In genomic region chr10:74246495-74246894, GRCh38 we compare ENCODE assay signal across 21 cellular contexts.
DNase-seq lines count a peak whose midpoint lies in the region; ATAC-seq, FAIRE-seq and TF ChIP-seq lines count a peak whose summit lies in the region.
"Had no signal": no experiment of that assay in that cellular context is flagged by ENCODE, and none has a peak within 500 bp of the region (broad histone marks: within the 10 kb centered on the region; RNA-seq: fewer than 3 reads in every experiment).

No MANE protein-coding gene starts in this region.

- H3K27ac Mint-ChIP-seq in memory B cell = peak overlapping the region; percentile 5

- H3K4me1 Mint-ChIP-seq in memory B cell = peaks cover 2% of the 10 kb centered on the region

- H3K9me3 Mint-ChIP-seq in memory B cell = no peaks in the 10 kb centered on the region
- H3K9me3 Mint-ChIP-seq: CD4-positive, alpha-beta memory T cell had no signal

- no peak overlapping the region for H3K4me3 Mint-ChIP-seq in memory B cell
- H3K4me3 Mint-ChIP-seq: CD4-positive, alpha-beta memory T cell had no signal

- no peak overlapping the region for H3K4me3 ChIP-seq in WERI-Rb-1 (ENCODE audit: low read depth, low read length)
- H3K4me3 ChIP-seq: A549 had no signal

- no peaks in the 10 kb centered on the region for H3K36me3 Mint-ChIP-seq in memory B cell

- ATAC-seq in memory B cell (ENCODE audit: low read depth) (no peak), HG02852 (IDR thresholded peaks at IDR 0.05; ENCODE audit: unreplicated experiment) (no peak)
- ATAC-seq: A549 had no signal

- DNase-seq in GM18507 (ENCODE audit: extremely low spot score, insufficient read length, low read depth) = no peak
- DNase-seq in WERI-Rb-1 = no peak
- DNase-seq in memory B cell (ENCODE audit: low spot score in 2 of 2) = no peak
- DNase-seq in stimulated activated CD4-positive, alpha-beta T cell treated with anti-CD3 and anti-CD28 coated beads, Interleukin-1b, Interleukin-23, amount 100 ng/mL, for 48 hours = no peak
- no peak for DNase-seq in activated T-cell treated with anti-CD3 and anti-CD28 coated beads for 4 hours
- DNase-seq: 8988T; ACHN; AML-193; C1 segment of cervical spinal cord; Calu3; CD4-positive, alpha-beta memory T cell; COR-L47; DMS53; DMS79 treated with DMSO at 0.1 percent for 48 hours; GF-D8; H7; HCEC 1CT had no signal

- FAIRE-seq in GM18507 (lab: Jason Lieb, UNC) = peak; percentile 33
- FAIRE-seq: A549, GM12892, H1 had no signal

- no peaks in the 10 kb centered on the region for H3K27me3 ChIP-seq in WERI-Rb-1 (ENCODE audit: insufficient read depth, low read depth, severe bottlenecking)

- TF ChIP-seq CTCF in WERI-Rb-1 (IDR thresholded peaks at IDR 0.05; ENCODE audit: low read depth, low read length) = no peak

- H3K27me3 Mint-ChIP-seq in memory B cell = no peaks in the 10 kb centered on the region
- H3K27me3 Mint-ChIP-seq: CD4-positive, alpha-beta memory T cell had no signal

- no peaks in the 10 kb centered on the region for H3K9me3 ChIP-seq in WERI-Rb-1 (ENCODE audit: severe bottlenecking)
- H3K9me3 ChIP-seq: A549 had no signal

- peak overlapping the region; percentile 63 for H3K27ac ChIP-seq in WERI-Rb-1
- H3K27ac ChIP-seq: A549 had no signal

- peaks cover 10% of the 10 kb centered on the region for H3K36me3 ChIP-seq in WERI-Rb-1
